ENCODE assay signal across 1 cellular context in the genomic region with DNA sequence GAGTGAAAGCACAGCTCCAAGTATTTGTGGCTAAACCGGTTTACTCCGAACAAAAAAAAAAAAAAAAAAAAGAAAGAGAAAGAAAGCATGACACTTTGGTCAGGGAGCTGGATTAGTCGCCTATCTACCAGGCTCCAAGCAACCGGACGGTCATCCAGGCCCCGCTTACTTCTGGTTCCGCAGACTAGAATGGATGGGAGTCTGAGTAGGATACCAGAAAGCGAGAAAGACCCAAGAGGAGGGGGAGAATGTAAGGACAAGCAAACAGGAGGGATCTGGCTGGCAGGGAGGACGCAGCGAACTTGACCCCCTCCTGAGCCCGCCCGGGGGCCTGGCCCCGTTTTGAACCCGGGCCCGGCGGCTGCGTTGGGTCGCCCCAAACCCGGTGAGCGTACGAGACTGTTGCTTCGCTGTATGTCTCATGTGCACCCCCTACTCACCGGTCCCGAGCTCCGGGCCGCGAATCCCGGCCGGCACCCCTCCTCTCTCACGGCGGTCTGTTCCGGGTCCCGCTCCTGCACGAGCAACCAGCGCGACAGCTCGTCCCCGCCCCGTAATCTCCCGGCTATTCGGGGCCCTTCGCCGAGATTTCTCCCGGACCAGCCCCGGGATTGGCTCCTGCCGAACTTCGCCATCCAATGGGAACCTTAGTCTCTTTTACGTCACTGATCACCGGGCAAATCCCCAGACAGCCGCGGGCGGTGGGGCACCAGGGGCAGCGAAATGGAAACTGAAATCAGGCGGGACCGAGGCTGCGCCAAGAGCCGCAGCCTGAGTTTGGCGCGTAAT.
TF ChIP-seq lines count a peak whose summit lies in the region.

A gene with protein sequence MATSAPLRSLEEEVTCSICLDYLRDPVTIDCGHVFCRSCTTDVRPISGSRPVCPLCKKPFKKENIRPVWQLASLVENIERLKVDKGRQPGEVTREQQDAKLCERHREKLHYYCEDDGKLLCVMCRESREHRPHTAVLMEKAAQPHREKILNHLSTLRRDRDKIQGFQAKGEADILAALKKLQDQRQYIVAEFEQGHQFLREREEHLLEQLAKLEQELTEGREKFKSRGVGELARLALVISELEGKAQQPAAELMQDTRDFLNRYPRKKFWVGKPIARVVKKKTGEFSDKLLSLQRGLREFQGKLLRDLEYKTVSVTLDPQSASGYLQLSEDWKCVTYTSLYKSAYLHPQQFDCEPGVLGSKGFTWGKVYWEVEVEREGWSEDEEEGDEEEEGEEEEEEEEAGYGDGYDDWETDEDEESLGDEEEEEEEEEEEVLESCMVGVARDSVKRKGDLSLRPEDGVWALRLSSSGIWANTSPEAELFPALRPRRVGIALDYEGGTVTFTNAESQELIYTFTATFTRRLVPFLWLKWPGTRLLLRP (minus strand): TSS at position 542 of the 789 bp plus-strand sequence. CDS start 14,303 bp downstream, outside the sequence.

TF ChIP-seq in HepG2, 621 proteins besides CTCF, POLR2A, EP300 and RAD21 (continued from another document and continues in another):
- TF ChIP-seq PRDM10 (CRISPR knock-in tag; IDR thresholded peaks at IDR 0.05; ENCODE audit: low read depth) (peak; percentile 27; the same call in 1 of the 2 replicates), ZNF672 (CRISPR knock-in tag; IDR thresholded peaks at IDR 0.05) (no peak), ZNF142 (CRISPR knock-in tag; IDR thresholded peaks at IDR 0.05) (peak; percentile 4; the same call in 1 of the 2 replicates), HHEX (CRISPR knock-in tag; IDR thresholded peaks at IDR 0.05) (no peak), ZNF564 (CRISPR knock-in tag; IDR thresholded peaks at IDR 0.05) (no peak; the same call in 1 of the 2 replicates), ZC3H4 (CRISPR knock-in tag; IDR thresholded peaks at IDR 0.05; ENCODE audit: borderline replicate concordance) (no peak), ZNF782 (CRISPR knock-in tag; IDR thresholded peaks at IDR 0.05; ENCODE audit: borderline replicate concordance) (peak; percentile 82), HMGXB4 (CRISPR knock-in tag; IDR thresholded peaks at IDR 0.05; ENCODE audit: borderline replicate concordance in 1 of 2, low read depth in 1 of 2) (peak in 1 of 2 experiments; percentile 58; a peak in 1 of 4 replicates), PCBP1 (IDR thresholded peaks at IDR 0.05; ENCODE audit: borderline replicate concordance, low read depth, low read length) (peak; percentile 70; the same call in 1 of the 2 replicates), SNAPC4 (CRISPR knock-in tag; IDR thresholded peaks at IDR 0.05) (no peak; the same call in 1 of the 2 replicates), ZNF160 (CRISPR knock-in tag; IDR thresholded peaks at IDR 0.05) (no peak), ZNF275 (CRISPR knock-in tag; IDR thresholded peaks at IDR 0.05; ENCODE audit: borderline replicate concordance) (no peak), ZNF446 (CRISPR knock-in tag; IDR thresholded peaks at IDR 0.05) (no peak), ELF3 (CRISPR knock-in tag; IDR thresholded peaks at IDR 0.05) (peak; percentile 81)
- TF ChIP-seq, protein P1, sequence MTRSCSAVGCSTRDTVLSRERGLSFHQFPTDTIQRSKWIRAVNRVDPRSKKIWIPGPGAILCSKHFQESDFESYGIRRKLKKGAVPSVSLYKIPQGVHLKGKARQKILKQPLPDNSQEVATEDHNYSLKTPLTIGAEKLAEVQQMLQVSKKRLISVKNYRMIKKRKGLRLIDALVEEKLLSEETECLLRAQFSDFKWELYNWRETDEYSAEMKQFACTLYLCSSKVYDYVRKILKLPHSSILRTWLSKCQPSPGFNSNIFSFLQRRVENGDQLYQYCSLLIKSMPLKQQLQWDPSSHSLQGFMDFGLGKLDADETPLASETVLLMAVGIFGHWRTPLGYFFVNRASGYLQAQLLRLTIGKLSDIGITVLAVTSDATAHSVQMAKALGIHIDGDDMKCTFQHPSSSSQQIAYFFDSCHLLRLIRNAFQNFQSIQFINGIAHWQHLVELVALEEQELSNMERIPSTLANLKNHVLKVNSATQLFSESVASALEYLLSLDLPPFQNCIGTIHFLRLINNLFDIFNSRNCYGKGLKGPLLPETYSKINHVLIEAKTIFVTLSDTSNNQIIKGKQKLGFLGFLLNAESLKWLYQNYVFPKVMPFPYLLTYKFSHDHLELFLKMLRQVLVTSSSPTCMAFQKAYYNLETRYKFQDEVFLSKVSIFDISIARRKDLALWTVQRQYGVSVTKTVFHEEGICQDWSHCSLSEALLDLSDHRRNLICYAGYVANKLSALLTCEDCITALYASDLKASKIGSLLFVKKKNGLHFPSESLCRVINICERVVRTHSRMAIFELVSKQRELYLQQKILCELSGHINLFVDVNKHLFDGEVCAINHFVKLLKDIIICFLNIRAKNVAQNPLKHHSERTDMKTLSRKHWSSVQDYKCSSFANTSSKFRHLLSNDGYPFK (CRISPR knock-in tag; IDR thresholded peaks at IDR 0.05; ENCODE audit: borderline replicate concordance), result peak; percentile 68; the same call in 1 of the 2 replicates
- TF ChIP-seq, protein P2, sequence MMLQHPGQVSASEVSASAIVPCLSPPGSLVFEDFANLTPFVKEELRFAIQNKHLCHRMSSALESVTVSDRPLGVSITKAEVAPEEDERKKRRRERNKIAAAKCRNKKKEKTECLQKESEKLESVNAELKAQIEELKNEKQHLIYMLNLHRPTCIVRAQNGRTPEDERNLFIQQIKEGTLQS (CRISPR knock-in tag; IDR thresholded peaks at IDR 0.05), result no peak
- TF ChIP-seq, protein P3, sequence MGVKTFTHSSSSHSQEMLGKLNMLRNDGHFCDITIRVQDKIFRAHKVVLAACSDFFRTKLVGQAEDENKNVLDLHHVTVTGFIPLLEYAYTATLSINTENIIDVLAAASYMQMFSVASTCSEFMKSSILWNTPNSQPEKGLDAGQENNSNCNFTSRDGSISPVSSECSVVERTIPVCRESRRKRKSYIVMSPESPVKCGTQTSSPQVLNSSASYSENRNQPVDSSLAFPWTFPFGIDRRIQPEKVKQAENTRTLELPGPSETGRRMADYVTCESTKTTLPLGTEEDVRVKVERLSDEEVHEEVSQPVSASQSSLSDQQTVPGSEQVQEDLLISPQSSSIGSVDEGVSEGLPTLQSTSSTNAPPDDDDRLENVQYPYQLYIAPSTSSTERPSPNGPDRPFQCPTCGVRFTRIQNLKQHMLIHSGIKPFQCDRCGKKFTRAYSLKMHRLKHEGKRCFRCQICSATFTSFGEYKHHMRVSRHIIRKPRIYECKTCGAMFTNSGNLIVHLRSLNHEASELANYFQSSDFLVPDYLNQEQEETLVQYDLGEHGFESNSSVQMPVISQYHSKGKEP (CRISPR knock-in tag; IDR thresholded peaks at IDR 0.05), result no peak
